ENCODE assay signal across 10 cellular contexts in genomic region chr10:34526758-34527730, GRCh38.
DNase-seq lines count a peak whose midpoint lies in the region; ATAC-seq, FAIRE-seq and TF ChIP-seq lines count a peak whose summit lies in the region.
"Had no signal": no experiment of that assay in that cellular context is flagged by ENCODE, and none has a peak within 500 bp of the region (broad histone marks: within the 10 kb centered on the region; RNA-seq: fewer than 3 reads in every experiment).

No MANE protein-coding gene starts in this region.

- H3K27me3 Mint-ChIP-seq in endothelial cell (ENCODE audit: unreplicated experiment): no peaks in the 10 kb centered on the region

- H3K4me3 Mint-ChIP-seq in endothelial cell (ENCODE audit: unreplicated experiment): no peak overlapping the region

- H3K27ac Mint-ChIP-seq in endothelial cell (ENCODE audit: unreplicated experiment): peak overlapping the region; percentile 27

- H3K36me3 Mint-ChIP-seq in endothelial cell (ENCODE audit: low read depth, unreplicated experiment): no peaks in the 10 kb centered on the region

- DNase-seq in D721Med (ENCODE audit: insufficient read length, low spot score): no peak
- DNase-seq in MG63: peak; percentile 62
- no peak for DNase-seq in endothelial cell (ENCODE audit: low spot score)
- DNase-seq in middle frontal gyrus (ENCODE audit: extremely low spot score, low spot score): peak; percentile 12
- DNase-seq in stimulated activated CD4-positive, alpha-beta T cell treated with anti-CD3 and anti-CD28 coated beads, Interleukin-4, amount 100 ng/mL, for 24 hours: no peak
- DNase-seq in NCI-H2227 treated with DMSO at 0.1 percent for 48 hours (lab: John Stamatoyannopoulos, UW): no peak
- no peak for DNase-seq in activated CD4-positive, alpha-beta T cell treated with anti-CD3 and anti-CD28 coated beads for 48 hours
- DNase-seq: NCI-H2029 treated with DMSO at 0.1 percent for 48 hours had no signal

- peak; percentile 5 for TF ChIP-seq CTCF in D721Med (IDR thresholded peaks at IDR 0.05; ENCODE audit: insufficient read depth, missing control alignments)
- no peak for TF ChIP-seq CTCF in endothelial cell (IDR thresholded peaks at IDR 0.05; ENCODE audit: unreplicated experiment)

- H3K36me3 ChIP-seq in MG63: no peaks in the 10 kb centered on the region

- H3K9me3 ChIP-seq in MG63: no peaks in the 10 kb centered on the region

- no peaks in the 10 kb centered on the region for H3K27me3 ChIP-seq in MG63

- no peaks in the 10 kb centered on the region for H3K9me3 Mint-ChIP-seq in endothelial cell (ENCODE audit: unreplicated experiment)

- ATAC-seq in GM18870 (IDR thresholded peaks at IDR 0.05; ENCODE audit: unreplicated experiment): no peak

- peak overlapping the region; percentile 12; the same call in 1 of the 2 replicates for H3K4me3 ChIP-seq in MG63

- H3K4me1 Mint-ChIP-seq in endothelial cell (ENCODE audit: unreplicated experiment): no peaks in the 10 kb centered on the region

- no peak for FAIRE-seq in D721Med (lab: Jason Lieb, UNC)
- FAIRE-seq: colon had no signal

Comparison
In these comparisons a context has a peak if more than half of its experiments do, and no peak if none do; other contexts are left out.
1. DNase-seq: peak in MG63 (single experiment) and middle frontal gyrus (single experiment); none in D721Med (single experiment), endothelial cell (single experiment), stimulated activated CD4-positive, alpha-beta T cell treated with anti-CD3 and anti-CD28 coated beads, Interleukin-4, amount 100 ng/mL, for 24 hours (single experiment), NCI-H2227 treated with DMSO at 0.1 percent for 48 hours (single experiment) and activated CD4-positive, alpha-beta T cell treated with anti-CD3 and anti-CD28 coated beads for 48 hours (single experiment).